ENCODE assay signal across 1 cellular context in the genomic region with DNA sequence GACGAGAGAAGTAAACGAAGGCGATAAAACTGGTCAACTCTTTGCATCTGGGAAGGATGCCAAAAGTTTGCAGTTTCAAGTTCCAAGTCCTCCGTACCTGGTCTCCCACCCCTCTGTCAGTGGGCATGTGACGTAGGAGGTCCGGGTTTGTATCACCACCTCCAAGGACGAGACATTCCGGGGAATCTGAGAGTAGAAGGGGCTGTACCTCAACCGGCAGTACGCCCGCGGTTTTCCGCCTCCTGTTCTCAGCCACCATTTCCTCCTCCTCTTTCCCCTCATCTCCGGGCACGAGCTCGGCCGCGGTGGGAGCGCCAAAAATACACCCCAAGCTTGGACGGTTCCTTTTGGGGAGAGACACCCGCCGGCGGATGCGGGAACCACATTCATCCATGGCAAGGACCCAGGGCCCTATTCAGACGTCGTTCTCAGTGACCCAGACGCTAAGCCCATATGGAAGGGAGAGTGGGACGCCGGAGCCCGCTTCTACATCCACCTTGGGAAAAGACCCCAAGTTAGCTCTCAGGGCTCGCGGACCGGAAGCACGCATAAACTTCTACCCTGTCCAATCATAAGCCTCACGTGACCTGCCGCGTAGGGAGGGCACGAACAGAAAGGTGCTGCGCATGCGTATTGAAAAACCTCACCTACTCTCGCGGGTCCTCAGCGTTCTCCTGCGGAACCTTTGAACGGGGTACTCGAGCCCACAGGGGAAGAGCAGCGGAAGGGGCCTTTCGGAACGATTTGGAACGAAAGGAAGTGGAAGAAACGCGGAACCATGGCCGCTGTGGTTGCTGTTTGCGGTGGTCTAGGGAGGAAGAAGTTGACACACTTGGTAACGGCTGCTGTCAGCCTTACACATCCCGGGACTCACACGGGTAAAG.
TF ChIP-seq lines count a peak whose summit lies in the region.

A gene with protein sequence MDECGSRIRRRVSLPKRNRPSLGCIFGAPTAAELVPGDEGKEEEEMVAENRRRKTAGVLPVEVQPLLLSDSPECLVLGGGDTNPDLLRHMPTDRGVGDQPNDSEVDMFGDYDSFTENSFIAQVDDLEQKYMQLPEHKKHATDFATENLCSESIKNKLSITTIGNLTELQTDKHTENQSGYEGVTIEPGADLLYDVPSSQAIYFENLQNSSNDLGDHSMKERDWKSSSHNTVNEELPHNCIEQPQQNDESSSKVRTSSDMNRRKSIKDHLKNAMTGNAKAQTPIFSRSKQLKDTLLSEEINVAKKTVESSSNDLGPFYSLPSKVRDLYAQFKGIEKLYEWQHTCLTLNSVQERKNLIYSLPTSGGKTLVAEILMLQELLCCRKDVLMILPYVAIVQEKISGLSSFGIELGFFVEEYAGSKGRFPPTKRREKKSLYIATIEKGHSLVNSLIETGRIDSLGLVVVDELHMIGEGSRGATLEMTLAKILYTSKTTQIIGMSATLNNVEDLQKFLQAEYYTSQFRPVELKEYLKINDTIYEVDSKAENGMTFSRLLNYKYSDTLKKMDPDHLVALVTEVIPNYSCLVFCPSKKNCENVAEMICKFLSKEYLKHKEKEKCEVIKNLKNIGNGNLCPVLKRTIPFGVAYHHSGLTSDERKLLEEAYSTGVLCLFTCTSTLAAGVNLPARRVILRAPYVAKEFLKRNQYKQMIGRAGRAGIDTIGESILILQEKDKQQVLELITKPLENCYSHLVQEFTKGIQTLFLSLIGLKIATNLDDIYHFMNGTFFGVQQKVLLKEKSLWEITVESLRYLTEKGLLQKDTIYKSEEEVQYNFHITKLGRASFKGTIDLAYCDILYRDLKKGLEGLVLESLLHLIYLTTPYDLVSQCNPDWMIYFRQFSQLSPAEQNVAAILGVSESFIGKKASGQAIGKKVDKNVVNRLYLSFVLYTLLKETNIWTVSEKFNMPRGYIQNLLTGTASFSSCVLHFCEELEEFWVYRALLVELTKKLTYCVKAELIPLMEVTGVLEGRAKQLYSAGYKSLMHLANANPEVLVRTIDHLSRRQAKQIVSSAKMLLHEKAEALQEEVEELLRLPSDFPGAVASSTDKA (minus strand): TSS at position 524 of the 884 bp plus-strand sequence. CDS start 130 bp downstream, at position 394.
A gene (plus strand): TSS at position 759 of the 884 bp plus-strand sequence. CDS start 20 bp downstream, at position 779.

TF ChIP-seq in HEK293, 187 proteins besides CTCF, POLR2A, EP300 and RAD21 (continued from another document and continues in another):
- TF ChIP-seq, protein P1, sequence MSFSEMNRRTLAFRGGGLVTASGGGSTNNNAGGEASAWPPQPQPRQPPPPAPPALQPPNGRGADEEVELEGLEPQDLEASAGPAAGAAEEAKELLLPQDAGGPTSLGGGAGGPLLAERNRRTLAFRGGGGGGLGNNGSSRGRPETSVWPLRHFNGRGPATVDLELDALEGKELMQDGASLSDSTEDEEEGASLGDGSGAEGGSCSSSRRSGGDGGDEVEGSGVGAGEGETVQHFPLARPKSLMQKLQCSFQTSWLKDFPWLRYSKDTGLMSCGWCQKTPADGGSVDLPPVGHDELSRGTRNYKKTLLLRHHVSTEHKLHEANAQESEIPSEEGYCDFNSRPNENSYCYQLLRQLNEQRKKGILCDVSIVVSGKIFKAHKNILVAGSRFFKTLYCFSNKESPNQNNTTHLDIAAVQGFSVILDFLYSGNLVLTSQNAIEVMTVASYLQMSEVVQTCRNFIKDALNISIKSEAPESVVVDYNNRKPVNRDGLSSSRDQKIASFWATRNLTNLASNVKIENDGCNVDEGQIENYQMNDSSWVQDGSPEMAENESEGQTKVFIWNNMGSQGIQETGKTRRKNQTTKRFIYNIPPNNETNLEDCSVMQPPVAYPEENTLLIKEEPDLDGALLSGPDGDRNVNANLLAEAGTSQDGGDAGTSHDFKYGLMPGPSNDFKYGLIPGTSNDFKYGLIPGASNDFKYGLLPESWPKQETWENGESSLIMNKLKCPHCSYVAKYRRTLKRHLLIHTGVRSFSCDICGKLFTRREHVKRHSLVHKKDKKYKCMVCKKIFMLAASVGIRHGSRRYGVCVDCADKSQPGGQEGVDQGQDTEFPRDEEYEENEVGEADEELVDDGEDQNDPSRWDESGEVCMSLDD (tag by site-specific recombination; IDR thresholded peaks at IDR 0.05), result peak; percentile 92
- TF ChIP-seq, protein P2, sequence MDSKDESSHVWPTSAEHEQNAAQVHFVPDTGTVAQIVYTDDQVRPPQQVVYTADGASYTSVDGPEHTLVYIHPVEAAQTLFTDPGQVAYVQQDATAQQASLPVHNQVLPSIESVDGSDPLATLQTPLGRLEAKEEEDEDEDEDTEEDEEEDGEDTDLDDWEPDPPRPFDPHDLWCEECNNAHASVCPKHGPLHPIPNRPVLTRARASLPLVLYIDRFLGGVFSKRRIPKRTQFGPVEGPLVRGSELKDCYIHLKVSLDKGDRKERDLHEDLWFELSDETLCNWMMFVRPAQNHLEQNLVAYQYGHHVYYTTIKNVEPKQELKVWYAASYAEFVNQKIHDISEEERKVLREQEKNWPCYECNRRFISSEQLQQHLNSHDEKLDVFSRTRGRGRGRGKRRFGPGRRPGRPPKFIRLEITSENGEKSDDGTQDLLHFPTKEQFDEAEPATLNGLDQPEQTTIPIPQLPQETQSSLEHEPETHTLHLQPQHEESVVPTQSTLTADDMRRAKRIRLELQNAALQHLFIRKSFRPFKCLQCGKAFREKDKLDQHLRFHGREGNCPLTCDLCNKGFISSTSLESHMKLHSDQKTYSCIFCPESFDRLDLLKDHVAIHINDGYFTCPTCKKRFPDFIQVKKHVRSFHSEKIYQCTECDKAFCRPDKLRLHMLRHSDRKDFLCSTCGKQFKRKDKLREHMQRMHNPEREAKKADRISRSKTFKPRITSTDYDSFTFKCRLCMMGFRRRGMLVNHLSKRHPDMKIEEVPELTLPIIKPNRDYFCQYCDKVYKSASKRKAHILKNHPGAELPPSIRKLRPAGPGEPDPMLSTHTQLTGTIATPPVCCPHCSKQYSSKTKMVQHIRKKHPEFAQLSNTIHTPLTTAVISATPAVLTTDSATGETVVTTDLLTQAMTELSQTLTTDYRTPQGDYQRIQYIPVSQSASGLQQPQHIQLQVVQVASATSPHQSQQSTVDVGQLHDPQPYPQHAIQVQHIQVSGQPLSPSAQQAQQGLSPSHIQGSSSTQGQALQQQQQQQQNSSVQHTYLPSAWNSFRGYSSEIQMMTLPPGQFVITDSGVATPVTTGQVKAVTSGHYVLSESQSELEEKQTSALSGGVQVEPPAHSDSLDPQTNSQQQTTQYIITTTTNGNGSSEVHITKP (tag by site-specific recombination; IDR thresholded peaks at IDR 0.05), result 0 out of 2 replicates have a peak, but pooled peaks have one; percentile 62
- peak; percentile 27; the same call in 1 of the 2 replicates for TF ChIP-seq KLF10 (tag by site-specific recombination; IDR thresholded peaks at IDR 0.05)
- TF ChIP-seq, protein P3, sequence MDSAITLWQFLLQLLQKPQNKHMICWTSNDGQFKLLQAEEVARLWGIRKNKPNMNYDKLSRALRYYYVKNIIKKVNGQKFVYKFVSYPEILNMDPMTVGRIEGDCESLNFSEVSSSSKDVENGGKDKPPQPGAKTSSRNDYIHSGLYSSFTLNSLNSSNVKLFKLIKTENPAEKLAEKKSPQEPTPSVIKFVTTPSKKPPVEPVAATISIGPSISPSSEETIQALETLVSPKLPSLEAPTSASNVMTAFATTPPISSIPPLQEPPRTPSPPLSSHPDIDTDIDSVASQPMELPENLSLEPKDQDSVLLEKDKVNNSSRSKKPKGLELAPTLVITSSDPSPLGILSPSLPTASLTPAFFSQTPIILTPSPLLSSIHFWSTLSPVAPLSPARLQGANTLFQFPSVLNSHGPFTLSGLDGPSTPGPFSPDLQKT (IDR thresholded peaks at IDR 0.05; ENCODE audit: borderline replicate concordance, low read depth, low read length), result no peak; the same call in 1 of the 2 replicates
- TF ChIP-seq TRIM28 (IDR thresholded peaks at IDR 0.05; ENCODE audit: borderline replicate concordance, low read length), result peak; percentile 80; the same call in 1 of the 2 replicates
- peak; percentile 86 for TF ChIP-seq ZXDB (tag by site-specific recombination; IDR thresholded peaks at IDR 0.05)
- TF ChIP-seq KLF8 (tag by site-specific recombination; IDR thresholded peaks at IDR 0.05), result peak; percentile 78; the same call in 1 of the 2 replicates
- TF ChIP-seq GLI4 (tag by site-specific recombination; IDR thresholded peaks at IDR 0.05), result 0 out of 2 replicates have a peak, but pooled peaks have one; percentile 64
- TF ChIP-seq, protein P4, sequence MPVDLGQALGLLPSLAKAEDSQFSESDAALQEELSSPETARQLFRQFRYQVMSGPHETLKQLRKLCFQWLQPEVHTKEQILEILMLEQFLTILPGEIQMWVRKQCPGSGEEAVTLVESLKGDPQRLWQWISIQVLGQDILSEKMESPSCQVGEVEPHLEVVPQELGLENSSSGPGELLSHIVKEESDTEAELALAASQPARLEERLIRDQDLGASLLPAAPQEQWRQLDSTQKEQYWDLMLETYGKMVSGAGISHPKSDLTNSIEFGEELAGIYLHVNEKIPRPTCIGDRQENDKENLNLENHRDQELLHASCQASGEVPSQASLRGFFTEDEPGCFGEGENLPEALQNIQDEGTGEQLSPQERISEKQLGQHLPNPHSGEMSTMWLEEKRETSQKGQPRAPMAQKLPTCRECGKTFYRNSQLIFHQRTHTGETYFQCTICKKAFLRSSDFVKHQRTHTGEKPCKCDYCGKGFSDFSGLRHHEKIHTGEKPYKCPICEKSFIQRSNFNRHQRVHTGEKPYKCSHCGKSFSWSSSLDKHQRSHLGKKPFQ (tag by site-specific recombination; IDR thresholded peaks at IDR 0.05), result no peak
- 0 out of 2 replicates have a peak, but pooled peaks have one; percentile 36 for TF ChIP-seq ZNF558 (tag by site-specific recombination; IDR thresholded peaks at IDR 0.05)
- TF ChIP-seq ZBTB21 (tag by site-specific recombination; IDR thresholded peaks at IDR 0.05), result peak; percentile 46
- TF ChIP-seq, protein P5, sequence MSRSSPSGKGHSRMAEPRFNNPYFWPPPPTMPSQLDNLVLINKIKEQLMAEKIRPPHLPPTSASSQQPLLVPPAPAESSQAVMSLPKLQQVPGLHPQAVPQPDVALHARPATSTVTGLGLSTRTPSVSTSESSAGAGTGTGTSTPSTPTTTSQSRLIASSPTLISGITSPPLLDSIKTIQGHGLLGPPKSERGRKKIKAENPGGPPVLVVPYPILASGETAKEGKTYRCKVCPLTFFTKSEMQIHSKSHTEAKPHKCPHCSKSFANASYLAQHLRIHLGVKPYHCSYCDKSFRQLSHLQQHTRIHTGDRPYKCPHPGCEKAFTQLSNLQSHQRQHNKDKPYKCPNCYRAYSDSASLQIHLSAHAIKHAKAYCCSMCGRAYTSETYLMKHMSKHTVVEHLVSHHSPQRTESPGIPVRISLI (tag by site-specific recombination; IDR thresholded peaks at IDR 0.05), result peak; percentile 40; the same call in 1 of the 2 replicates
- TF ChIP-seq ZNF341 (tag by site-specific recombination; IDR thresholded peaks at IDR 0.05; ENCODE audit: low read depth), result peak; percentile 36; the same call in 1 of the 2 replicates
- TF ChIP-seq ZNF366 (tag by site-specific recombination; conservative IDR thresholded peaks at IDR 0.05), result peak; percentile 43
- TF ChIP-seq ZNF610 (tag by site-specific recombination; IDR thresholded peaks at IDR 0.05; ENCODE audit: borderline replicate concordance), result peak; percentile 9; the same call in 1 of the 2 replicates
- peak; percentile 94 for TF ChIP-seq ZNF335 (tag by site-specific recombination; conservative IDR thresholded peaks at IDR 0.05)
- TF ChIP-seq, protein P6, sequence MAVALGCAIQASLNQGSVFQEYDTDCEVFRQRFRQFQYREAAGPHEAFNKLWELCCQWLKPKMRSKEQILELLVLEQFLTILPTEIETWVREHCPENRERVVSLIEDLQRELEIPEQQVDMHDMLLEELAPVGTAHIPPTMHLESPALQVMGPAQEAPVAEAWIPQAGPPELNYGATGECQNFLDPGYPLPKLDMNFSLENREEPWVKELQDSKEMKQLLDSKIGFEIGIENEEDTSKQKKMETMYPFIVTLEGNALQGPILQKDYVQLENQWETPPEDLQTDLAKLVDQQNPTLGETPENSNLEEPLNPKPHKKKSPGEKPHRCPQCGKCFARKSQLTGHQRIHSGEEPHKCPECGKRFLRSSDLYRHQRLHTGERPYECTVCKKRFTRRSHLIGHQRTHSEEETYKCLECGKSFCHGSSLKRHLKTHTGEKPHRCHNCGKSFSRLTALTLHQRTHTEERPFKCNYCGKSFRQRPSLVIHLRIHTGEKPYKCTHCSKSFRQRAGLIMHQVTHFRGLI (tag by site-specific recombination; IDR thresholded peaks at IDR 0.05), result no peak
- TF ChIP-seq ZFP3 (tag by site-specific recombination; IDR thresholded peaks at IDR 0.05; ENCODE audit: low read depth), result no peak
- TF ChIP-seq ZNF23 (tag by site-specific recombination; IDR thresholded peaks at IDR 0.05; ENCODE audit: borderline replicate concordance), result no peak
- TF ChIP-seq, protein P7, sequence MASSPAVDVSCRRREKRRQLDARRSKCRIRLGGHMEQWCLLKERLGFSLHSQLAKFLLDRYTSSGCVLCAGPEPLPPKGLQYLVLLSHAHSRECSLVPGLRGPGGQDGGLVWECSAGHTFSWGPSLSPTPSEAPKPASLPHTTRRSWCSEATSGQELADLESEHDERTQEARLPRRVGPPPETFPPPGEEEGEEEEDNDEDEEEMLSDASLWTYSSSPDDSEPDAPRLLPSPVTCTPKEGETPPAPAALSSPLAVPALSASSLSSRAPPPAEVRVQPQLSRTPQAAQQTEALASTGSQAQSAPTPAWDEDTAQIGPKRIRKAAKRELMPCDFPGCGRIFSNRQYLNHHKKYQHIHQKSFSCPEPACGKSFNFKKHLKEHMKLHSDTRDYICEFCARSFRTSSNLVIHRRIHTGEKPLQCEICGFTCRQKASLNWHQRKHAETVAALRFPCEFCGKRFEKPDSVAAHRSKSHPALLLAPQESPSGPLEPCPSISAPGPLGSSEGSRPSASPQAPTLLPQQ (tag by site-specific recombination; IDR thresholded peaks at IDR 0.05), result peak; percentile 76; the same call in 1 of the 2 replicates
- TF ChIP-seq, protein P8, sequence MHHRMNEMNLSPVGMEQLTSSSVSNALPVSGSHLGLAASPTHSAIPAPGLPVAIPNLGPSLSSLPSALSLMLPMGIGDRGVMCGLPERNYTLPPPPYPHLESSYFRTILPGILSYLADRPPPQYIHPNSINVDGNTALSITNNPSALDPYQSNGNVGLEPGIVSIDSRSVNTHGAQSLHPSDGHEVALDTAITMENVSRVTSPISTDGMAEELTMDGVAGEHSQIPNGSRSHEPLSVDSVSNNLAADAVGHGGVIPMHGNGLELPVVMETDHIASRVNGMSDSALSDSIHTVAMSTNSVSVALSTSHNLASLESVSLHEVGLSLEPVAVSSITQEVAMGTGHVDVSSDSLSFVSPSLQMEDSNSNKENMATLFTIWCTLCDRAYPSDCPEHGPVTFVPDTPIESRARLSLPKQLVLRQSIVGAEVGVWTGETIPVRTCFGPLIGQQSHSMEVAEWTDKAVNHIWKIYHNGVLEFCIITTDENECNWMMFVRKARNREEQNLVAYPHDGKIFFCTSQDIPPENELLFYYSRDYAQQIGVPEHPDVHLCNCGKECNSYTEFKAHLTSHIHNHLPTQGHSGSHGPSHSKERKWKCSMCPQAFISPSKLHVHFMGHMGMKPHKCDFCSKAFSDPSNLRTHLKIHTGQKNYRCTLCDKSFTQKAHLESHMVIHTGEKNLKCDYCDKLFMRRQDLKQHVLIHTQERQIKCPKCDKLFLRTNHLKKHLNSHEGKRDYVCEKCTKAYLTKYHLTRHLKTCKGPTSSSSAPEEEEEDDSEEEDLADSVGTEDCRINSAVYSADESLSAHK (tag by site-specific recombination; IDR thresholded peaks at IDR 0.05), result peak; percentile 93
- peak; percentile 78 for TF ChIP-seq ZBTB17 (tag by site-specific recombination; IDR thresholded peaks at IDR 0.05)
- TF ChIP-seq ZNF660 (tag by site-specific recombination; IDR thresholded peaks at IDR 0.05), result peak; percentile 96
- TF ChIP-seq, protein P9, sequence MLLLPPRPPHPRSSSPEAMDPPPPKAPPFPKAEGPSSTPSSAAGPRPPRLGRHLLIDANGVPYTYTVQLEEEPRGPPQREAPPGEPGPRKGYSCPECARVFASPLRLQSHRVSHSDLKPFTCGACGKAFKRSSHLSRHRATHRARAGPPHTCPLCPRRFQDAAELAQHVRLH (tag by site-specific recombination; IDR thresholded peaks at IDR 0.05), result peak; percentile 85; the same call in 1 of the 2 replicates
- peak; percentile 59 for TF ChIP-seq EGR2 (tag by site-specific recombination; IDR thresholded peaks at IDR 0.05; ENCODE audit: low read depth)
- peak; percentile 87 for TF ChIP-seq KLF16 (tag by site-specific recombination; IDR thresholded peaks at IDR 0.05)
